In genomic region chr17:58088624-58089023, GRCh38 we compare ENCODE assay signal across 20 cellular contexts. TPM values are rescaled to one million over a fixed set of nuclear protein-coding genes. Genes with fewer than 3 reads are reported as not detected.
DNase-seq lines count a peak whose midpoint lies in the region; ATAC-seq and TF ChIP-seq lines count a peak whose summit lies in the region.
"Had no signal": no experiment of that assay in that cellular context is flagged by ENCODE, and none has a peak within 500 bp of the region (broad histone marks: within the 10 kb centered on the region; RNA-seq: fewer than 3 reads in every experiment).

No MANE protein-coding gene starts in this region.

- H3K4me1 Mint-ChIP-seq in CD8-positive, alpha-beta T cell (ENCODE audit: low read depth): peaks cover 69% of the 10 kb centered on the region
- peaks cover 33% of the 10 kb centered on the region for H3K4me1 Mint-ChIP-seq in activated T-helper 17 cell treated with anti-CD3 and anti-CD28 coated beads, Interleukin-2, amount 50 U/mL, for 72 hours
- peaks cover 31% of the 10 kb centered on the region for H3K4me1 Mint-ChIP-seq in progenitor cell of endocrine pancreas (ENCODE audit: low read depth)

- H3K27me3 ChIP-seq in CD8-positive, alpha-beta T cell (ENCODE audit: insufficient read depth, low read length): no peaks in the 10 kb centered on the region
- H3K27me3 ChIP-seq: right lobe of liver, tibial artery had no signal

- H3K36me3 ChIP-seq in CD8-positive, alpha-beta T cell (ENCODE audit: insufficient read depth, low read length): peaks cover 52% of the 10 kb centered on the region

- H3K4me3 ChIP-seq in CD8-positive, alpha-beta T cell (ENCODE audit: low read depth, low read length): no peak overlapping the region
- H3K4me3 ChIP-seq: GM23338, mucosa of descending colon, right lobe of liver, tibial artery had no signal

- POLR2A ChIA-PET in CD8-positive, alpha-beta T cell (lab: Charles Lee): no interaction called here

- H3K4me3 Mint-ChIP-seq in CD8-positive, alpha-beta T cell: no peak overlapping the region
- H3K4me3 Mint-ChIP-seq in activated T-helper 17 cell treated with anti-CD3 and anti-CD28 coated beads, Interleukin-2, amount 50 U/mL, for 72 hours: no peak overlapping the region
- H3K4me3 Mint-ChIP-seq in progenitor cell of endocrine pancreas (ENCODE audit: low read depth): no peak overlapping the region
- H3K4me3 Mint-ChIP-seq: GM23338 had no signal

- H3K9me3 Mint-ChIP-seq in CD8-positive, alpha-beta T cell: no peaks in the 10 kb centered on the region
- no peaks in the 10 kb centered on the region for H3K9me3 Mint-ChIP-seq in activated T-helper 17 cell treated with anti-CD3 and anti-CD28 coated beads, Interleukin-2, amount 50 U/mL, for 72 hours
- no peaks in the 10 kb centered on the region for H3K9me3 Mint-ChIP-seq in progenitor cell of endocrine pancreas (ENCODE audit: low read depth)
- H3K9me3 Mint-ChIP-seq: GM23338 had no signal

- peaks cover 39% of the 10 kb centered on the region for H3K4me1 ChIP-seq in CD8-positive, alpha-beta T cell (ENCODE audit: insufficient read depth, low read length)

- intact Hi-C loops in CD8-positive, alpha-beta T cell (cut with DNase I, micrococcal nuclease): loop anchor here in 1 of 2 experiments (10.0 kb wide), 2 partner anchors 1016 to 1254 kb away; partner anchors contain the start of genes C17orf67, DGKE and TRIM37

- no peak for DNase-seq in CD8-positive, alpha-beta T cell
- DNase-seq in globus pallidus (ENCODE audit: low spot score) (peak; percentile 61), progenitor cell of endocrine pancreas (ENCODE audit: low spot score, unreplicated experiment) (no peak), inferior parietal cortex (ENCODE audit: extremely low spot score) (no peak)
- DNase-seq: activated CD4-positive, CD25-positive, alpha-beta regulatory T cell treated with anti-CD3 and anti-CD28 coated beads, Interleukin-2, amount 50 U/mL, for 72 hours; activated effector memory CD4-positive, alpha-beta T cell treated with Interleukin-2 at 50 U/mL for 16 hours; DMS79; mucosa of descending colon; NCI-H1694; NCI-H2171 treated with DMSO at 0.1 percent for 48 hours; NCI-H69; right lobe of liver; tibial artery had no signal

- TF ChIP-seq CTCF in CD8-positive, alpha-beta T cell (IDR thresholded peaks at IDR 0.05): no peak
- no peak for TF ChIP-seq CTCF in progenitor cell of endocrine pancreas (IDR thresholded peaks at IDR 0.05; ENCODE audit: unreplicated experiment)

- H3K9me3 ChIP-seq in CD8-positive, alpha-beta T cell (ENCODE audit: low read length): no peaks in the 10 kb centered on the region
- H3K9me3 ChIP-seq: mucosa of descending colon, right lobe of liver, tibial artery had no signal

- no peaks in the 10 kb centered on the region for H3K27me3 Mint-ChIP-seq in CD8-positive, alpha-beta T cell (ENCODE audit: low read depth)
- H3K27me3 Mint-ChIP-seq in activated T-helper 17 cell treated with anti-CD3 and anti-CD28 coated beads, Interleukin-2, amount 50 U/mL, for 72 hours: no peaks in the 10 kb centered on the region
- no peaks in the 10 kb centered on the region for H3K27me3 Mint-ChIP-seq in progenitor cell of endocrine pancreas

- H3K36me3 Mint-ChIP-seq in CD8-positive, alpha-beta T cell: peaks cover 91% of the 10 kb centered on the region
- H3K36me3 Mint-ChIP-seq in activated T-helper 17 cell treated with anti-CD3 and anti-CD28 coated beads, Interleukin-2, amount 50 U/mL, for 72 hours (ENCODE audit: low read depth): peaks cover 96% of the 10 kb centered on the region
- H3K36me3 Mint-ChIP-seq in progenitor cell of endocrine pancreas (ENCODE audit: insufficient read depth): peaks cover 26% of the 10 kb centered on the region

- CTCF ChIA-PET in CD8-positive, alpha-beta T cell (lab: Charles Lee): interaction anchor here (1.2 to 1.9 kb wide), 2 partner anchors 24 to 84 kb away, joined by 3 to 10 read pairs; no protein-coding TSS in a partner anchor

- H3K27ac Mint-ChIP-seq in CD8-positive, alpha-beta T cell: peak overlapping the region; percentile 0
- peak overlapping the region; percentile 76 for H3K27ac Mint-ChIP-seq in activated T-helper 17 cell treated with anti-CD3 and anti-CD28 coated beads, Interleukin-2, amount 50 U/mL, for 72 hours
- H3K27ac Mint-ChIP-seq in progenitor cell of endocrine pancreas: peak overlapping the region; percentile 86
- H3K27ac Mint-ChIP-seq: GM23338 had no signal

- no peak overlapping the region for H3K27ac ChIP-seq in CD8-positive, alpha-beta T cell (ENCODE audit: low read depth, low read length)
- H3K27ac ChIP-seq: right lobe of liver, tibial artery had no signal

- ATAC-seq in CD8-positive, alpha-beta T cell: no peak
- ATAC-seq in activated T-helper 17 cell treated with anti-CD3 and anti-CD28 coated beads, Interleukin-2, amount 50 U/mL, for 72 hours (replicated peaks): no peak
- ATAC-seq in GM21528 (IDR thresholded peaks at IDR 0.05; ENCODE audit: low FRiP score, unreplicated experiment): no peak
- ATAC-seq in HG03469 (IDR thresholded peaks at IDR 0.05; ENCODE audit: unreplicated experiment): no peak
- ATAC-seq: GM23338, mucosa of descending colon, right lobe of liver had no signal

RNA-seq across cellular contexts. Expression of gene DYNLL2, which starts 5.4 kb away (rescaled TPM):
- total RNA-seq in CD8-positive, alpha-beta T cell: 10 to 100 TPM; 30.5 to 30.6 TPM
- total RNA-seq in activated T-helper 17 cell treated with anti-CD3 and anti-CD28 coated beads, Interleukin-2, amount 50 U/mL, for 72 hours: 10 to 100 TPM; 24.3 to 27.1 TPM
- 50.9 and 51.6 TPM in 2 replicates for total RNA-seq in progenitor cell of endocrine pancreas

RNA-seq across cellular contexts. Expression of gene OR4D1, which starts 59.6 kb away (rescaled TPM):
- under 1 TPM; 0.49 to 0.61 TPM for total RNA-seq in CD8-positive, alpha-beta T cell
- under 1 TPM; 0.13 to 0.15 TPM for total RNA-seq in activated T-helper 17 cell treated with anti-CD3 and anti-CD28 coated beads, Interleukin-2, amount 50 U/mL, for 72 hours
- not detected in 2 replicates for total RNA-seq in progenitor cell of endocrine pancreas
- total RNA-seq: astrocyte, chondrocyte, left ventricle myocardium superior, mucosa of descending colon, right lobe of liver had no signal

Comparison
In these comparisons a context has a peak if more than half of its experiments do, and no peak if none do; other contexts are left out.
1. H3K27ac Mint-ChIP-seq: peak in every context shown above with its lines; median percentile 86 in progenitor cell of endocrine pancreas; 76 in activated T-helper 17 cell treated with anti-CD3 and anti-CD28 coated beads, Interleukin-2, amount 50 U/mL, for 72 hours; 0 in CD8-positive, alpha-beta T cell.